Comparison of ENCODE assay signal across 8 cellular contexts in genomic region chr18:9136315-9137141, GRCh38. TPM values are rescaled to one million over a fixed set of nuclear protein-coding genes. Genes with fewer than 3 reads are reported as not detected.
A peak's percentile ranks its signal among the peaks of the same experiment; 100 is the strongest.
DNase-seq lines count a peak whose midpoint lies in the region; ATAC-seq and TF ChIP-seq lines count a peak whose summit lies in the region.

TSS of gene ANKRD12 (plus strand) at chr18:9136781. CDS start at chr18:9182433, 45,652 bp downstream.

- H3K27ac ChIP-seq in prostate gland: peak within 1 kb of the TSS; percentile 99 to 100

- TF ChIP-seq POLR2A in prostate gland (IDR thresholded peaks at IDR 0.05): peak; percentile 75

- H3K9me3 ChIP-seq in T-helper 17 cell (ENCODE audit: control insufficient read depth, low read length, poor library complexity, severe bottlenecking) (no peaks in the 10 kb centered on the region), prostate gland (no peaks in the 10 kb centered on the region)

- peak; percentile 71 for ATAC-seq in GM18502 (IDR thresholded peaks at IDR 0.05; ENCODE audit: poor library complexity, unreplicated experiment)
- ATAC-seq in HG02943 (IDR thresholded peaks at IDR 0.05; ENCODE audit: low read depth, unreplicated experiment): peak; percentile 63
- ATAC-seq in T-helper 17 cell: peak; percentile 79
- peak; percentile 95 for ATAC-seq in left ventricle myocardium superior

- H3K4me1 ChIP-seq in prostate gland (replicated peaks): peaks cover 9% of the 10 kb centered on the region

- peak in 1 of 4 experiments; percentile 22 for TF ChIP-seq CTCF in prostate gland (IDR thresholded peaks at IDR 0.05)

- peak within 1 kb of the TSS; percentile 76 to 80 for H3K4me3 ChIP-seq in prostate gland

- under 1% methylated on average over 27 of the region's 94 CpGs for WGBS in prostate gland

- peak within 1 kb of the TSS; percentile 94 for H3K4me3 Mint-ChIP-seq in T-helper 17 cell

- no peaks in the 10 kb centered on the region for H3K27me3 Mint-ChIP-seq in T-helper 17 cell

- peaks cover 56% of the 10 kb centered on the region for H3K4me1 Mint-ChIP-seq in T-helper 17 cell

- peaks cover 12% of the 10 kb centered on the region for H3K36me3 Mint-ChIP-seq in T-helper 17 cell (ENCODE audit: low read depth)

- DNase-seq in NCI-H187 (lab: John Stamatoyannopoulos, UW) (peak; percentile 76 to 92), T-helper 17 cell (peak; percentile 97 to 99 (median 99)), amygdala (lab: John Stamatoyannopoulos, UW) (peak; percentile 85 to 98 (median 95)), left ventricle myocardium superior (peak; percentile 99), prostate gland (ENCODE audit: low spot score) (peak; percentile 96), ureter (ENCODE audit: low spot score) (peak; percentile 97)

- intact Hi-C loops in left ventricle myocardium superior (cut with micrococcal nuclease) (loop anchor here (5.0 kb wide), 1 partner anchor 34 kb away; the partner anchor contains the start of gene NDUFV2), prostate gland (cut with DNase I) (loop anchor here (1.0 to 10.0 kb wide), 4 partner anchors 34 to 432 kb away; partner anchors contain the start of genes MTCL1, NDUFV2, RALBP1 and TWSG1)

- peak within 1 kb of the TSS; percentile 96 for H3K27ac Mint-ChIP-seq in T-helper 17 cell

- no peaks in the 10 kb centered on the region for H3K27me3 ChIP-seq in prostate gland (replicated peaks; ENCODE audit: insufficient read depth)

- no peaks in the 10 kb centered on the region for H3K36me3 ChIP-seq in prostate gland

RNA-seq across cellular contexts. Expression of gene ANKRD12, which starts in this region (rescaled TPM):
- total RNA-seq in T-helper 17 cell (100 to 1,000 TPM; 191 to 257 TPM), left ventricle myocardium superior (46.1 TPM), prostate gland (10 to 100 TPM; 38.7 to 50.1 TPM), ureter (91.7 TPM)

Comparison
In these comparisons a context has a peak if more than half of its experiments do, and no peak if none do; other contexts are left out.
1. Peak in every context shown above with its lines: DNase-seq, ATAC-seq, H3K4me3 ChIP-seq and H3K27ac ChIP-seq.